Comparison of ENCODE assay signal across 8 cellular contexts in the genomic region with DNA sequence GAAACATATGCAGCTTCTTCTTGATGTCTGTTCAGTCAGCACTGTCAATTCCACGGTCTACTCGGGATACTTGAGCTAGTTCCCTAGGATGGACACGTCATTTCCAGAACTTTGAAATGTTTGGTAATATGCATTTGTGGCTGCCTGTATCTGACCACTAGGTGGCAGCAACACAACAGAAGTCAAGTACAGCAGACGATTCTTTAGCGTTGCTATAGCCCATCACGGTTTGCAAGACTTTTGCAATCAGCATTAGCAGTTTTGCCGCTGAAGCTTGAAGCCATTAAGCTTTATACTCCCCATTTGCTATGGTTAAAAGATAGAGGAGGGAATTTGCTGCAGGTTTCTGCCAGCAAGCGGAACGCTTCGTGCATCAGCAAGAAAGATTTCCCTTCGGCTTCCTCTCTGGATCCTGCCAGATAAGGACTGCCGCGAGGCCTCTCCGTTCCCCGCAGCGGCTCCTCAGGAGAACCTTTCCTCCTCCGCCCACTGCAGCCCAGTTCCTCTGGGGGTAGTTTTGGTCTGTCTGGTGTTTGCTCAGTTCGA.
A peak's percentile ranks its signal among the peaks of the same experiment; 100 is the strongest.
DNase-seq lines count a peak whose midpoint lies in the region; ATAC-seq and TF ChIP-seq lines count a peak whose summit lies in the region.

No MANE protein-coding gene starts in this region.

- intact Hi-C loops in activated B cell treated with CpG ODN at 0.5 μM for 24 hours (cut with micrococcal nuclease), result loop anchor here (1.0 to 5.0 kb wide), 4 partner anchors 163 to 671 kb away; partner anchors contain the start of genes DNMBP and SEC31B

- DNase-seq in GM04503 (ENCODE audit: low read depth) (peak; percentile 72), NCI-H2196 (lab: John Stamatoyannopoulos, UW; ENCODE audit: unreplicated experiment) (peak; percentile 72), activated B cell treated with CpG ODN at 0.5 μM for 24 hours (peak; percentile 28), kidney epithelial cell (ENCODE audit: low read depth) (peak; percentile 76)
- DNase-seq in central memory CD4-positive, alpha-beta T cell, result peak; percentile 66
- peak; percentile 40 to 54 (median 48) for DNase-seq in stimulated activated CD4-positive, alpha-beta T cell treated with anti-CD3 and anti-CD28 coated beads, Interleukin-1b, Interleukin-23, amount 100 ng/mL, for 24 hours (ENCODE audit: low read depth in 4 of 4, low spot score in 1 of 4)

- H3K4me1 Mint-ChIP-seq in activated B cell treated with CpG ODN at 0.5 μM for 24 hours, result peaks cover 8% of the 10 kb centered on the region

- no peaks in the 10 kb centered on the region for H3K36me3 Mint-ChIP-seq in activated B cell treated with CpG ODN at 0.5 μM for 24 hours (ENCODE audit: low read depth)

- H3K4me3 ChIP-seq in kidney epithelial cell (ENCODE audit: low read depth, low read length), result no peak overlapping the region

- CTCF ChIA-PET in activated B cell treated with CpG ODN at 0.5 μM for 24 hours (lab: Charles Lee), result interaction anchor here (0.6 to 9.0 kb wide), 33 partner anchors 8 to 676 kb away, joined by 3 to 237 read pairs (median 4); partner anchors contain the start of gene DNMBP

- TF ChIP-seq CTCF in activated B cell treated with CpG ODN at 0.5 μM for 24 hours (IDR thresholded peaks at IDR 0.05) (no peak), kidney epithelial cell (IDR thresholded peaks at IDR 0.05; ENCODE audit: insufficient read depth, low read length, poor library complexity, severe bottlenecking) (peak; percentile 83)

- no peaks in the 10 kb centered on the region for H3K27me3 Mint-ChIP-seq in activated B cell treated with CpG ODN at 0.5 μM for 24 hours

- no peak overlapping the region for H3K27ac Mint-ChIP-seq in activated B cell treated with CpG ODN at 0.5 μM for 24 hours

- H3K9me3 Mint-ChIP-seq in activated B cell treated with CpG ODN at 0.5 μM for 24 hours, result no peaks in the 10 kb centered on the region

- no peaks in the 10 kb centered on the region for H3K36me3 ChIP-seq in kidney epithelial cell (ENCODE audit: control insufficient read depth, insufficient read depth, low read length)

- H3K27me3 ChIP-seq in kidney epithelial cell (ENCODE audit: control insufficient read depth, insufficient read depth, low read length), result no peaks in the 10 kb centered on the region

- POLR2A ChIA-PET in activated B cell treated with CpG ODN at 0.5 μM for 24 hours (lab: Charles Lee), result interaction anchor here (1.9 kb wide), 1 partner anchor 164 kb away, joined by 5 read pairs; the partner anchor contains the start of gene DNMBP

- ATAC-seq in HG02885 (IDR thresholded peaks at IDR 0.05; ENCODE audit: poor library complexity, unreplicated experiment) (peak; percentile 72), activated B cell treated with CpG ODN at 0.5 μM for 24 hours (ENCODE audit: low read depth) (peak; percentile 77), GM19328 (IDR thresholded peaks at IDR 0.05; ENCODE audit: unreplicated experiment) (no peak)

- peak overlapping the region; percentile 50 for H3K4me3 Mint-ChIP-seq in activated B cell treated with CpG ODN at 0.5 μM for 24 hours
